Comparison of ENCODE assay signal across 9 cellular contexts in genomic region chr1:70311369-70311768, GRCh38.
"Had no signal": no experiment of that assay in that cellular context is flagged by ENCODE, and none has a peak within 500 bp of the region (broad histone marks: within the 10 kb centered on the region; RNA-seq: fewer than 3 reads in every experiment).

No MANE protein-coding gene starts in this region.

- H3K9me3 ChIP-seq: HAP-1 had no signal

- ATAC-seq: HCT116, HepG2, K562 had no signal

- H3K9me3 Mint-ChIP-seq: HFFc6 had no signal

- H3K27ac ChIP-seq: HL-60 had no signal

- H3K27ac Mint-ChIP-seq: HFFc6 had no signal

- DNase-seq: GOT3, H7, HFFc6, IMR-90 had no signal

- FAIRE-seq: HepG2, K562 had no signal

- H3K4me3 Mint-ChIP-seq: HFFc6 had no signal

- H3K4me3 ChIP-seq: HAP-1, K562 had no signal

- H3K36me3 ChIP-seq: HAP-1 had no signal
